14 cellular contexts compared by ENCODE assay signal in genomic region chr13:71118779-71119364, GRCh38.
"Had no signal": no experiment of that assay in that cellular context is flagged by ENCODE, and none has a peak within 500 bp of the region (broad histone marks: within the 10 kb centered on the region; RNA-seq: fewer than 3 reads in every experiment).

No MANE protein-coding gene starts in this region.

- H3K27me3 Mint-ChIP-seq: activated naive CD4-positive, alpha-beta T cell treated with anti-CD3 and anti-CD28 coated beads, Interleukin-2, amount 50 U/mL, for 24 hours; activated T-cell treated with anti-CD3 and anti-CD28 coated beads, Interleukin-2, amount 50 U/mL, for 24 hours; naive B cell had no signal

- H3K4me3 Mint-ChIP-seq: activated naive CD4-positive, alpha-beta T cell treated with anti-CD3 and anti-CD28 coated beads, Interleukin-2, amount 50 U/mL, for 24 hours; activated T-cell treated with anti-CD3 and anti-CD28 coated beads, Interleukin-2, amount 50 U/mL, for 24 hours; naive B cell had no signal

- DNase-seq: activated CD4-positive, alpha-beta T cell treated with anti-CD3 and anti-CD28 coated beads for 1 hour; activated CD4-positive, alpha-beta T cell treated with anti-CD3 and anti-CD28 coated beads, Interleukin-2, amount 50 U/mL, for 48 hours; activated T-cell treated with anti-CD3 and anti-CD28 coated beads, Interleukin-2, amount 50 U/mL, for 24 hours; adrenal gland; central memory CD4-positive, alpha-beta T cell; colonic mucosa; left lung; mammary epithelial cell; naive B cell; stimulated activated CD4-positive, alpha-beta T cell treated with anti-CD3 and anti-CD28 coated beads, Interleukin-1b, Interleukin-23, amount 100 ng/mL, for 48 hours; T-helper 9 cell; tibial artery had no signal

- ATAC-seq: esophagus mucosa, left lung had no signal

- H3K36me3 Mint-ChIP-seq: activated naive CD4-positive, alpha-beta T cell treated with anti-CD3 and anti-CD28 coated beads, Interleukin-2, amount 50 U/mL, for 24 hours; naive B cell had no signal

- H3K27ac Mint-ChIP-seq: activated naive CD4-positive, alpha-beta T cell treated with anti-CD3 and anti-CD28 coated beads, Interleukin-2, amount 50 U/mL, for 24 hours; activated T-cell treated with anti-CD3 and anti-CD28 coated beads, Interleukin-2, amount 50 U/mL, for 24 hours; naive B cell had no signal

- H3K9me3 Mint-ChIP-seq: activated naive CD4-positive, alpha-beta T cell treated with anti-CD3 and anti-CD28 coated beads, Interleukin-2, amount 50 U/mL, for 24 hours had no signal

- H3K4me1 Mint-ChIP-seq: activated naive CD4-positive, alpha-beta T cell treated with anti-CD3 and anti-CD28 coated beads, Interleukin-2, amount 50 U/mL, for 24 hours; naive B cell had no signal
